ENCODE assay signal across 18 cellular contexts in genomic region chr6:130560231-130560630, GRCh38.
DNase-seq lines count a peak whose midpoint lies in the region; TF ChIP-seq lines count a peak whose summit lies in the region.
"Had no signal": no experiment of that assay in that cellular context is flagged by ENCODE, and none has a peak within 500 bp of the region (broad histone marks: within the 10 kb centered on the region; RNA-seq: fewer than 3 reads in every experiment).

No MANE protein-coding gene starts in this region.

- CTCF ChIA-PET in OCI-LY7 (lab: Charles Lee; ENCODE audit: unreplicated experiment) = no interaction called here

- TF ChIP-seq CTCF in Loucy (conservative IDR thresholded peaks at IDR 0.05; ENCODE audit: low read length) = no peak
- TF ChIP-seq CTCF in brain microvascular endothelial cell (IDR thresholded peaks at IDR 0.05; ENCODE audit: low read depth, low read length, missing control alignments) = no peak
- TF ChIP-seq CTCF in OCI-LY7 (conservative IDR thresholded peaks at IDR 0.05; ENCODE audit: low read length) = no peak

- H3K27ac ChIP-seq in brain microvascular endothelial cell (no peak overlapping the region), OCI-LY7 (ENCODE audit: low read depth, low read length, poor library complexity, severe bottlenecking) (no peak overlapping the region)

- H3K79me2 ChIP-seq in Loucy (ENCODE audit: insufficient read depth, low read length) = no peaks in the 10 kb centered on the region
- H3K79me2 ChIP-seq in OCI-LY7 (ENCODE audit: insufficient read depth, low read depth, low read length) = no peaks in the 10 kb centered on the region

- intact Hi-C loops in OCI-LY7 (cut with micrococcal nuclease; ENCODE audit: unreplicated experiment) = no loop called here

- H2AFZ ChIP-seq in Loucy (ENCODE audit: low read length) (no peak overlapping the region), OCI-LY7 (ENCODE audit: low read length) (no peak overlapping the region)

- H3K4me3 ChIP-seq in Loucy (ENCODE audit: low read length, poor library complexity, severe bottlenecking) = no peak overlapping the region
- no peak overlapping the region for H3K4me3 ChIP-seq in brain microvascular endothelial cell (ENCODE audit: low read depth, low read length)
- H3K4me3 ChIP-seq in OCI-LY7 (ENCODE audit: low read depth, low read length, poor library complexity, severe bottlenecking) = no peak overlapping the region
- H3K4me3 ChIP-seq: mucosa of descending colon had no signal

- POLR2A ChIA-PET in OCI-LY7 (lab: Charles Lee) = interaction anchor here (0.7 kb wide), 1 partner anchor 1335 kb away, joined by 5 read pairs; no protein-coding TSS in a partner anchor

- DNase-seq in EL = peak; percentile 6
- DNase-seq in brain microvascular endothelial cell = peak; percentile 43
- DNase-seq in non-pigmented ciliary epithelial cell (ENCODE audit: low read depth) = peak; percentile 11
- no peak for DNase-seq in OCI-LY7 (ENCODE audit: low spot score)
- DNase-seq in superior temporal gyrus (ENCODE audit: extremely low spot score) = no peak
- no peak for DNase-seq in Kasumi-1 (lab: John Stamatoyannopoulos, UW)
- no peak for DNase-seq in NCI-H526 treated with DMSO at 0.1 percent for 48 hours (lab: John Stamatoyannopoulos, UW)
- DNase-seq: AML-193, dermis blood vessel endothelial cell, DMS79 treated with DMSO at 0.1 percent for 48 hours, left colon, mucosa of descending colon, NCI-H1417, NCI-H69, PC-3, retina, SIG-M5 had no signal

- no TSS peak for BruUV-seq in OCI-LY7 (replicated peaks; lab: Mats Ljungman, UMichigan)

- H3K9me3 ChIP-seq in Loucy (ENCODE audit: insufficient read depth, low read depth, low read length) (no peaks in the 10 kb centered on the region), OCI-LY7 (ENCODE audit: low read length) (no peaks in the 10 kb centered on the region)
- H3K9me3 ChIP-seq: mucosa of descending colon had no signal

- H3K36me3 ChIP-seq in Loucy (ENCODE audit: insufficient read depth, low read length) = no peaks in the 10 kb centered on the region
- H3K36me3 ChIP-seq in brain microvascular endothelial cell (replicated peaks) = no peaks in the 10 kb centered on the region
- no peaks in the 10 kb centered on the region for H3K36me3 ChIP-seq in OCI-LY7 (ENCODE audit: insufficient read depth, low read length)

- H4K20me1 ChIP-seq in Loucy (ENCODE audit: insufficient read depth, low read length, poor library complexity, severe bottlenecking) (no peaks in the 10 kb centered on the region), OCI-LY7 (ENCODE audit: insufficient read depth, low read length) (no peaks in the 10 kb centered on the region)

- no peaks in the 10 kb centered on the region for H3K9me2 ChIP-seq in Loucy (replicated peaks; ENCODE audit: low read depth, low read length)
- no peaks in the 10 kb centered on the region for H3K9me2 ChIP-seq in OCI-LY7 (ENCODE audit: insufficient read depth, low read length)

- no peaks in the 10 kb centered on the region for H3F3A ChIP-seq in Loucy (ENCODE audit: low read depth)

- no peak overlapping the region for H3K9ac ChIP-seq in Loucy (ENCODE audit: low read depth, low read length, poor library complexity, severe bottlenecking)

- H3K27me3 ChIP-seq in Loucy (ENCODE audit: insufficient read depth, low read length, poor library complexity, severe bottlenecking) (no peaks in the 10 kb centered on the region), brain microvascular endothelial cell (replicated peaks) (no peaks in the 10 kb centered on the region)

- H3K4me1 ChIP-seq in Loucy (ENCODE audit: insufficient read depth, low read length, poor library complexity, severe bottlenecking) (peaks cover 7% of the 10 kb centered on the region), OCI-LY7 (ENCODE audit: insufficient read depth, low read length, poor library complexity, severe bottlenecking) (no peaks in the 10 kb centered on the region)

- H3K4me2 ChIP-seq in Loucy (ENCODE audit: low read depth, low read length, poor library complexity, severe bottlenecking) = peak overlapping the region; percentile 31
- H3K4me2 ChIP-seq in OCI-LY7 (ENCODE audit: low read length) = no peak overlapping the region

- in situ Hi-C loops in brain microvascular endothelial cell (cut with HindIII; ENCODE audit: low pct_ligation_motif_present, low sequenced_read_pairs) = no loop called here

Comparison
In these comparisons a context has a peak if more than half of its experiments do, and no peak if none do; other contexts are left out.
1. DNase-seq: peak in EL (single experiment), brain microvascular endothelial cell (single experiment) and non-pigmented ciliary epithelial cell (single experiment); none in OCI-LY7 (single experiment), superior temporal gyrus (single experiment), Kasumi-1 (0 of 2) and NCI-H526 treated with DMSO at 0.1 percent for 48 hours (single experiment).